ENCODE assay signal across 20 cellular contexts in genomic region chr9:9754186-9754585, GRCh38.
DNase-seq lines count a peak whose midpoint lies in the region; ATAC-seq, FAIRE-seq and TF ChIP-seq lines count a peak whose summit lies in the region.
"Had no signal": no experiment of that assay in that cellular context is flagged by ENCODE, and none has a peak within 500 bp of the region (broad histone marks: within the 10 kb centered on the region; RNA-seq: fewer than 3 reads in every experiment).

No MANE protein-coding gene starts in this region.

- ATAC-seq in GM23338 (no peak), GM21786 (IDR thresholded peaks at IDR 0.05; ENCODE audit: unreplicated experiment) (no peak)
- no peak for ATAC-seq in stimulated activated effector memory CD8-positive, alpha-beta T cell treated with anti-CD3 and anti-CD28 coated beads, Interleukin-12 subunit alpha, Interleukin-12 subunit beta, amount 100 ng/mL, for 72 hours
- ATAC-seq: CD8-positive, alpha-beta T cell had no signal

- no peak for TF ChIP-seq CTCF in GM23338 (conservative IDR thresholded peaks at IDR 0.05; ENCODE audit: low read depth in 2 of 2)
- no peak for TF ChIP-seq CTCF in kidney (IDR thresholded peaks at IDR 0.05; ENCODE audit: borderline replicate concordance, extremely low read depth, insufficient read depth)
- TF ChIP-seq CTCF in smooth muscle cell (IDR thresholded peaks at IDR 0.05; ENCODE audit: borderline replicate concordance, insufficient read depth, poor library complexity, severe bottlenecking) = no peak

- H3K9me3 ChIP-seq in kidney (ENCODE audit: control insufficient read depth in 1 of 2, low read length in 2 of 2) = no peaks in the 10 kb centered on the region
- H3K9me3 ChIP-seq in smooth muscle cell (replicated peaks; ENCODE audit: low read depth) = no peaks in the 10 kb centered on the region
- peaks cover 12% of the 10 kb centered on the region for H3K9me3 ChIP-seq in Karpas-422 (ENCODE audit: low read length)
- H3K9me3 ChIP-seq: BE2C had no signal

- H3K4me1 Mint-ChIP-seq in GM23338 = peaks cover 9% of the 10 kb centered on the region; the same call in 2 of the 3 replicates
- no peaks in the 10 kb centered on the region for H3K4me1 Mint-ChIP-seq in stimulated activated effector memory CD8-positive, alpha-beta T cell treated with anti-CD3 and anti-CD28 coated beads, Interleukin-12 subunit alpha, Interleukin-12 subunit beta, amount 100 ng/mL, for 72 hours

- peak; percentile 75 for FAIRE-seq in kidney (lab: Jason Lieb, UNC)
- FAIRE-seq: HTR-8/SVneo had no signal

- H3K4me3 ChIP-seq in GM23338 (no peak overlapping the region), kidney (ENCODE audit: low read length in 2 of 2) (no peak overlapping the region), smooth muscle cell (no peak overlapping the region), Karpas-422 (ENCODE audit: low read length) (no peak overlapping the region)
- H3K4me3 ChIP-seq: PC-9 had no signal

- intact Hi-C loops in kidney (cut with DNase I) = no loop called here

- no peaks in the 10 kb centered on the region for H3K9me2 ChIP-seq in GM23338 (ENCODE audit: insufficient read depth)
- no peaks in the 10 kb centered on the region for H3K9me2 ChIP-seq in Karpas-422 (replicated peaks; ENCODE audit: insufficient read depth, low read length)

- H3K4me2 ChIP-seq in GM23338 (no peak overlapping the region), smooth muscle cell (no peak overlapping the region), Karpas-422 (ENCODE audit: low read depth, low read length, poor library complexity, severe bottlenecking) (no peak overlapping the region)
- H3K4me2 ChIP-seq: PC-9 had no signal

- H3K9me3 Mint-ChIP-seq in GM23338 = no peaks in the 10 kb centered on the region; the same call in 2 of the 3 replicates
- H3K9me3 Mint-ChIP-seq in stimulated activated effector memory CD8-positive, alpha-beta T cell treated with anti-CD3 and anti-CD28 coated beads, Interleukin-12 subunit alpha, Interleukin-12 subunit beta, amount 100 ng/mL, for 72 hours = peaks cover 14% of the 10 kb centered on the region
- H3K9me3 Mint-ChIP-seq: CD8-positive, alpha-beta T cell had no signal

- H4K20me1 ChIP-seq in GM23338 (replicated peaks; ENCODE audit: insufficient read depth) = no peaks in the 10 kb centered on the region
- H4K20me1 ChIP-seq in smooth muscle cell (ENCODE audit: low read depth) = no peaks in the 10 kb centered on the region
- H4K20me1 ChIP-seq in Karpas-422 (ENCODE audit: insufficient read depth, low read depth, low read length) = no peaks in the 10 kb centered on the region

- DNase-seq in GM23338 (ENCODE audit: low spot score) (no peak), cerebellar cortex (ENCODE audit: low spot score) (peak; percentile 16), kidney (no peak), smooth muscle cell (lab: John Stamatoyannopoulos, UW; ENCODE audit: unreplicated experiment) (no peak), Karpas-422 (no peak), amygdala (lab: John Stamatoyannopoulos, UW) (no peak)
- DNase-seq in stimulated activated effector memory CD8-positive, alpha-beta T cell treated with anti-CD3 and anti-CD28 coated beads, Interleukin-12 subunit alpha, Interleukin-12 subunit beta, amount 100 ng/mL, for 72 hours (ENCODE audit: low spot score in 2 of 2) = no peak
- DNase-seq: BE2C; CD8-positive, alpha-beta T cell; DMS 273 treated with DMSO at 0.1 percent for 48 hours; EL; HCEC 1CT; NCI-H1436; NCI-H2081; NCI-H2227 treated with DMSO at 0.1 percent for 48 hours; NCI-H524 treated with DMSO at 0.1 percent for 48 hours; NK-92 treated with Interleukin-12 subunit alpha and Interleukin-12 subunit beta, amount 100 ng/mL, for 24 hours; PC-9 had no signal

- peak overlapping the region; percentile 67; the same call in 1 of the 2 replicates for H3K27ac Mint-ChIP-seq in GM23338
- H3K27ac Mint-ChIP-seq in stimulated activated effector memory CD8-positive, alpha-beta T cell treated with anti-CD3 and anti-CD28 coated beads, Interleukin-12 subunit alpha, Interleukin-12 subunit beta, amount 100 ng/mL, for 72 hours = no peak overlapping the region
- H3K27ac Mint-ChIP-seq: CD8-positive, alpha-beta T cell had no signal

- H3K36me3 ChIP-seq in GM23338 (ENCODE audit: insufficient read depth) (no peaks in the 10 kb centered on the region), kidney (ENCODE audit: control insufficient read depth in 1 of 2, insufficient read depth in 2 of 2, low read length in 2 of 2) (no peaks in the 10 kb centered on the region), smooth muscle cell (ENCODE audit: low read depth) (no peaks in the 10 kb centered on the region), Karpas-422 (ENCODE audit: insufficient read depth, low read length) (no peaks in the 10 kb centered on the region)
- H3K36me3 ChIP-seq: BE2C had no signal

- no peak overlapping the region for H3K4me3 Mint-ChIP-seq in GM23338
- no peak overlapping the region for H3K4me3 Mint-ChIP-seq in stimulated activated effector memory CD8-positive, alpha-beta T cell treated with anti-CD3 and anti-CD28 coated beads, Interleukin-12 subunit alpha, Interleukin-12 subunit beta, amount 100 ng/mL, for 72 hours
- H3K4me3 Mint-ChIP-seq: CD8-positive, alpha-beta T cell had no signal

- H3K27ac ChIP-seq in GM23338 (ENCODE audit: low read depth) (no peak overlapping the region), kidney (ENCODE audit: low read depth in 2 of 2, low read length in 2 of 2) (peak overlapping the region in 1 of 2 donors; percentile 14), smooth muscle cell (ENCODE audit: low read depth) (no peak overlapping the region), Karpas-422 (ENCODE audit: low read length) (no peak overlapping the region)
- H3K27ac ChIP-seq: PC-9 had no signal

- H2AFZ ChIP-seq in GM23338 (no peak overlapping the region), smooth muscle cell (ENCODE audit: low read depth) (peak overlapping the region; percentile 27), Karpas-422 (ENCODE audit: low read length) (no peak overlapping the region)
- H2AFZ ChIP-seq: PC-9 had no signal

- no peaks in the 10 kb centered on the region for H3K36me3 Mint-ChIP-seq in GM23338 (ENCODE audit: low read depth)
- H3K36me3 Mint-ChIP-seq in stimulated activated effector memory CD8-positive, alpha-beta T cell treated with anti-CD3 and anti-CD28 coated beads, Interleukin-12 subunit alpha, Interleukin-12 subunit beta, amount 100 ng/mL, for 72 hours = no peaks in the 10 kb centered on the region
- H3K36me3 Mint-ChIP-seq: CD8-positive, alpha-beta T cell had no signal

- no peaks in the 10 kb centered on the region for H3K27me3 ChIP-seq in GM23338 (ENCODE audit: insufficient read depth)
- H3K27me3 ChIP-seq in smooth muscle cell (ENCODE audit: low read depth) = no peaks in the 10 kb centered on the region
- H3K27me3 ChIP-seq in Karpas-422 (ENCODE audit: low read length) = no peaks in the 10 kb centered on the region
- H3K27me3 ChIP-seq: BE2C had no signal

- H3F3A ChIP-seq in GM23338 (replicated peaks; ENCODE audit: low read depth) (no peaks in the 10 kb centered on the region), smooth muscle cell (ENCODE audit: low read depth) (no peaks in the 10 kb centered on the region)

- H3K79me2 ChIP-seq in GM23338 (replicated peaks; ENCODE audit: insufficient read depth) = no peaks in the 10 kb centered on the region
- H3K79me2 ChIP-seq in smooth muscle cell (ENCODE audit: low read depth) = no peaks in the 10 kb centered on the region
- H3K79me2 ChIP-seq in Karpas-422 (ENCODE audit: low read length) = no peaks in the 10 kb centered on the region

- H3K4me1 ChIP-seq in GM23338 (ENCODE audit: insufficient read depth) (no peaks in the 10 kb centered on the region), kidney (ENCODE audit: control insufficient read depth in 1 of 2, insufficient read depth in 1 of 2, low read depth in 1 of 2, low read length in 2 of 2) (peaks cover 0 to 11% of the 10 kb centered on the region in 2 donors), smooth muscle cell (ENCODE audit: low read depth) (no peaks in the 10 kb centered on the region), Karpas-422 (ENCODE audit: low read length) (no peaks in the 10 kb centered on the region)
- H3K4me1 ChIP-seq: BE2C had no signal

- H3K9ac ChIP-seq in kidney (ENCODE audit: low read length in 2 of 2) = no peak overlapping the region
- no peak overlapping the region for H3K9ac ChIP-seq in smooth muscle cell (ENCODE audit: low read depth)
- no peak overlapping the region for H3K9ac ChIP-seq in Karpas-422 (ENCODE audit: low read length)

- no peaks in the 10 kb centered on the region for H3K27me3 Mint-ChIP-seq in GM23338 (ENCODE audit: insufficient read depth, low read depth, poor library complexity)

- WGBS in smooth muscle cell (ENCODE audit: low lambda C conversion rate) = 42% methylated on average over 4 of the region's 4 CpGs

TF ChIP-seq in GM23338, 12 proteins besides CTCF, POLR2A, EP300 and RAD21 (continues in another document):
- TF ChIP-seq CREB1 (CRISPR knock-in tag; IDR thresholded peaks at IDR 0.05; ENCODE audit: low read depth) = no peak
- no peak for TF ChIP-seq POLR2AphosphoS5 (IDR thresholded peaks at IDR 0.05; ENCODE audit: low read depth)
- TF ChIP-seq EZH2phosphoT487 (IDR thresholded peaks at IDR 0.05; ENCODE audit: unreplicated experiment) = no peak
- TF ChIP-seq ETS1 (IDR thresholded peaks at IDR 0.05) = no peak
- TF ChIP-seq STAT1 (IDR thresholded peaks at IDR 0.05; ENCODE audit: unreplicated experiment) = no peak
- no peak for TF ChIP-seq EZH2 (IDR thresholded peaks at IDR 0.05; ENCODE audit: low read depth, unreplicated experiment)
- no peak for TF ChIP-seq ZNF114 (CRISPR knock-in tag; IDR thresholded peaks at IDR 0.05)
- TF ChIP-seq NANOG (IDR thresholded peaks at IDR 0.05; ENCODE audit: borderline replicate concordance) = no peak
